15 cellular contexts compared by ENCODE assay signal in the genomic region with DNA sequence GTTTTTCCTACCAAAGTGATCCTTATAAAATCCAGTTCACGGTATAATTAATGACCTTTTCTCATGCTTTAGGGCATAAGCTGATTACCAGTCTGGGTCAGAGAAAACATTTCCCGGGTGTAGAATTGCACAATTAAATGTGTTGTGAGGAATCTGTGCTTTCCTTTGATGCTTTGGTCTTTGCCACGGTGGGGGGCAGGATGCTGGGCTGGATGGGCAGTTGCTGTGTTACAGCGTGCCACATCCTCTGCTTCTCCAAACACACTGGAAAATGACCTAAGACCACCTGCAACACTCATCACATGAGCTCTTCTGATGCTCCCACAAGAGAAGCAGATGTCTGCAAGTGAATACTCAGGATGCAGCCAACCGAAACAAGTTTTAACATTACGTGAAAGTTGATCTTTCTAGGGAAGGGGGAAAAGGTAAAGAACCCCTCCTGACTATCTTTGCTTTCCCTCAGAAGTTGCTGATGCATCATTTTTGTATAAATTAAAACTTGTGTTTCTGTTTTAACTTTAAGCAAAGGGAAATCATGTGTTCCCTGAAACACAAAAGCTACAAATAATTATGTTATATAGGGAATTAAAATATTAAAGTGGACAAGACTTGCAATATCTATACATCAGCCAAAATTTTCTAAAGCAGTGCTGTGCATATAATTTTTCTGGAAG.
DNase-seq lines count a peak whose midpoint lies in the region; ATAC-seq, FAIRE-seq and TF ChIP-seq lines count a peak whose summit lies in the region.
"Had no signal": no experiment of that assay in that cellular context is flagged by ENCODE, and none has a peak within 500 bp of the region (broad histone marks: within the 10 kb centered on the region; RNA-seq: fewer than 3 reads in every experiment).

No MANE protein-coding gene starts in this region.

- H3K4me3 ChIP-seq in HEK293 (ENCODE audit: low read depth, low read length) (no peak overlapping the region), right cardiac atrium (ENCODE audit: low read length) (no peak overlapping the region), pancreas (no peak overlapping the region)
- H3K4me3 ChIP-seq: ovary, testis had no signal

- TF ChIP-seq CTCF in HEK293 (tag by site-specific recombination; IDR thresholded peaks at IDR 0.05) (no peak), pancreas (IDR thresholded peaks at IDR 0.05) (no peak)

- POLR2A ChIA-PET in HEK293 (lab: Yijun Ruan, JAX), result no interaction called here
- POLR2A ChIA-PET in activated CD4-positive, alpha-beta T cell treated with anti-CD3 and anti-CD28 coated beads for 36 hours (lab: Charles Lee), result no interaction called here

- peaks cover 3% of the 10 kb centered on the region; the same call in 1 of the 2 replicates for H3K4me1 ChIP-seq in HEK293 (ENCODE audit: control insufficient read depth, insufficient read depth, low read length)
- H3K4me1 ChIP-seq in right cardiac atrium (ENCODE audit: control insufficient read depth, insufficient read depth, low read length), result no peaks in the 10 kb centered on the region
- H3K4me1 ChIP-seq in pancreas, result no peaks in the 10 kb centered on the region
- H3K4me1 ChIP-seq: testis had no signal

- H3K4me3 Mint-ChIP-seq in activated CD4-positive, alpha-beta T cell treated with anti-CD3 and anti-CD28 coated beads for 36 hours, result no peak overlapping the region
- H3K4me3 Mint-ChIP-seq: dendritic cell treated with granulocyte-macrophage colony-stimulating factor and Interleukin-4, amounts not matched to agents 40 ng/mL and 50 ng/mL, for 4 days; memory B cell had no signal

- ATAC-seq in right cardiac atrium, result no peak
- ATAC-seq in activated CD4-positive, alpha-beta T cell treated with anti-CD3 and anti-CD28 coated beads for 36 hours, result no peak
- no peak for ATAC-seq in pancreas
- ATAC-seq: SK-N-SH treated with all-trans-retinoic acid at 6 μM for 48 hours had no signal

- WGBS in right cardiac atrium, result 60% methylated on average over 6 of the region's 6 CpGs
- 63 to 64% methylated on average over 6 of the region's 6 CpGs for WGBS in pancreas, 2 donors

- no peaks in the 10 kb centered on the region for H3K9me3 Mint-ChIP-seq in activated CD4-positive, alpha-beta T cell treated with anti-CD3 and anti-CD28 coated beads for 36 hours (ENCODE audit: low read depth)
- H3K9me3 Mint-ChIP-seq: dendritic cell treated with granulocyte-macrophage colony-stimulating factor and Interleukin-4, amounts not matched to agents 40 ng/mL and 50 ng/mL, for 4 days; memory B cell had no signal

- H3K9me3 ChIP-seq in HEK293 (ENCODE audit: control insufficient read depth, insufficient read depth, low read depth, low read length) (no peaks in the 10 kb centered on the region), right cardiac atrium (ENCODE audit: control insufficient read depth, low read length) (no peaks in the 10 kb centered on the region), pancreas (no peaks in the 10 kb centered on the region)
- H3K9me3 ChIP-seq: ovary, testis had no signal

- in situ Hi-C loops in ACHN (cut with HindIII; ENCODE audit: low pct_ligation_motif_present, low pct_unique_long_range_greater_than_20kb, low sequenced_read_pairs), result no loop called here

- CTCF ChIA-PET in HEK293 (lab: Yijun Ruan, JAX), result interaction anchor here (0.8 to 1.0 kb wide), 2 partner anchors 34 to 39 kb away, joined by 3 read pairs; no protein-coding TSS in a partner anchor
- CTCF ChIA-PET in activated CD4-positive, alpha-beta T cell treated with anti-CD3 and anti-CD28 coated beads for 36 hours (lab: Charles Lee), result no interaction called here

- FAIRE-seq in pancreas (lab: Jason Lieb, UNC), result no peak

- no peaks in the 10 kb centered on the region for H3K27me3 Mint-ChIP-seq in activated CD4-positive, alpha-beta T cell treated with anti-CD3 and anti-CD28 coated beads for 36 hours
- H3K27me3 Mint-ChIP-seq: dendritic cell treated with granulocyte-macrophage colony-stimulating factor and Interleukin-4, amounts not matched to agents 40 ng/mL and 50 ng/mL, for 4 days had no signal

- no peaks in the 10 kb centered on the region for H3K36me3 ChIP-seq in HEK293 (ENCODE audit: control insufficient read depth in 2 of 2, insufficient read depth in 1 of 2, low read length in 2 of 2)
- no peaks in the 10 kb centered on the region for H3K36me3 ChIP-seq in pancreas
- H3K36me3 ChIP-seq: ovary had no signal

- no peaks in the 10 kb centered on the region for H3K4me1 Mint-ChIP-seq in activated CD4-positive, alpha-beta T cell treated with anti-CD3 and anti-CD28 coated beads for 36 hours

- no peaks in the 10 kb centered on the region for H3K36me3 Mint-ChIP-seq in activated CD4-positive, alpha-beta T cell treated with anti-CD3 and anti-CD28 coated beads for 36 hours (ENCODE audit: low read depth)
- H3K36me3 Mint-ChIP-seq: memory B cell had no signal

- H3K27me3 ChIP-seq in right cardiac atrium (ENCODE audit: control insufficient read depth, insufficient read depth) (no peaks in the 10 kb centered on the region), pancreas (peaks cover 0 to 3% (median 0%) of the 10 kb centered on the region in 4 donors)
- H3K27me3 ChIP-seq: ovary, testis had no signal

- H3K27ac ChIP-seq in HEK293 (ENCODE audit: extremely low read depth, low read depth, low read length) (no peak overlapping the region), right cardiac atrium (ENCODE audit: low read length) (no peak overlapping the region), pancreas (no peak overlapping the region)
- H3K27ac ChIP-seq: ovary, testis had no signal

- intact Hi-C loops in right cardiac atrium (cut with DNase I) (no loop called here), pancreas (cut with DNase I) (no loop called here)
- intact Hi-C loops in activated CD4-positive, alpha-beta T cell treated with anti-CD3 and anti-CD28 coated beads for 36 hours (cut with DNase I, micrococcal nuclease), result no loop called here

- DNase-seq in ACHN, result peak; percentile 48
- peak; percentile 47 for DNase-seq in NCI-H82 treated with DMSO at 0.1 percent for 48 hours (lab: John Stamatoyannopoulos, UW; ENCODE audit: unreplicated experiment)
- DNase-seq in iris pigment epithelial cell (ENCODE audit: low read depth), result peak; percentile 10
- DNase-seq in right cardiac atrium, result no peak
- no peak for DNase-seq in activated CD4-positive, alpha-beta T cell treated with anti-CD3 and anti-CD28 coated beads for 36 hours
- no peak for DNase-seq in pancreas
- no peak for DNase-seq in NCI-H146 treated with DMSO at 0.1 percent for 48 hours (lab: John Stamatoyannopoulos, UW; ENCODE audit: unreplicated experiment)
- DNase-seq: activated gamma-delta T cell treated with Interleukin-2 at 50 U/mL for 16 hours, DMS153, ovary, testis had no signal

- no peak overlapping the region for H3K27ac Mint-ChIP-seq in activated CD4-positive, alpha-beta T cell treated with anti-CD3 and anti-CD28 coated beads for 36 hours
- H3K27ac Mint-ChIP-seq: dendritic cell treated with granulocyte-macrophage colony-stimulating factor and Interleukin-4, amounts not matched to agents 40 ng/mL and 50 ng/mL, for 4 days; memory B cell had no signal

TF ChIP-seq in HEK293, 187 proteins besides CTCF, POLR2A, EP300 and RAD21 (continues in another document):
- TF ChIP-seq TCF7L2 (IDR thresholded peaks at IDR 0.05; ENCODE audit: borderline replicate concordance, low read depth, low read length), result peak; percentile 27; the same call in 1 of the 2 replicates
- 0 out of 2 replicates have a peak, but pooled peaks have one; percentile 10 for TF ChIP-seq SCRT2 (tag by site-specific recombination; IDR thresholded peaks at IDR 0.05)
- peak; percentile 80 for TF ChIP-seq GLIS1 (tag by site-specific recombination; IDR thresholded peaks at IDR 0.05)
- no peak for TF ChIP-seq ZNF621 (tag by site-specific recombination; IDR thresholded peaks at IDR 0.05)
- no peak for TF ChIP-seq HOXD13 (CRISPR knock-in tag; IDR thresholded peaks at IDR 0.05; ENCODE audit: borderline replicate concordance)
- peak; percentile 44; the same call in 1 of the 2 replicates for TF ChIP-seq PRDM10 (tag by site-specific recombination; IDR thresholded peaks at IDR 0.05)

Comparison
In these comparisons a context has a peak if more than half of its experiments do, and no peak if none do; other contexts are left out.
1. DNase-seq: peak in ACHN (single experiment), NCI-H82 treated with DMSO at 0.1 percent for 48 hours (single experiment) and iris pigment epithelial cell (single experiment); none in right cardiac atrium (0 of 3), activated CD4-positive, alpha-beta T cell treated with anti-CD3 and anti-CD28 coated beads for 36 hours (single experiment), pancreas (0 of 6) and NCI-H146 treated with DMSO at 0.1 percent for 48 hours (single experiment).